ENCODE assay signal across 1 cellular context in the genomic region with DNA sequence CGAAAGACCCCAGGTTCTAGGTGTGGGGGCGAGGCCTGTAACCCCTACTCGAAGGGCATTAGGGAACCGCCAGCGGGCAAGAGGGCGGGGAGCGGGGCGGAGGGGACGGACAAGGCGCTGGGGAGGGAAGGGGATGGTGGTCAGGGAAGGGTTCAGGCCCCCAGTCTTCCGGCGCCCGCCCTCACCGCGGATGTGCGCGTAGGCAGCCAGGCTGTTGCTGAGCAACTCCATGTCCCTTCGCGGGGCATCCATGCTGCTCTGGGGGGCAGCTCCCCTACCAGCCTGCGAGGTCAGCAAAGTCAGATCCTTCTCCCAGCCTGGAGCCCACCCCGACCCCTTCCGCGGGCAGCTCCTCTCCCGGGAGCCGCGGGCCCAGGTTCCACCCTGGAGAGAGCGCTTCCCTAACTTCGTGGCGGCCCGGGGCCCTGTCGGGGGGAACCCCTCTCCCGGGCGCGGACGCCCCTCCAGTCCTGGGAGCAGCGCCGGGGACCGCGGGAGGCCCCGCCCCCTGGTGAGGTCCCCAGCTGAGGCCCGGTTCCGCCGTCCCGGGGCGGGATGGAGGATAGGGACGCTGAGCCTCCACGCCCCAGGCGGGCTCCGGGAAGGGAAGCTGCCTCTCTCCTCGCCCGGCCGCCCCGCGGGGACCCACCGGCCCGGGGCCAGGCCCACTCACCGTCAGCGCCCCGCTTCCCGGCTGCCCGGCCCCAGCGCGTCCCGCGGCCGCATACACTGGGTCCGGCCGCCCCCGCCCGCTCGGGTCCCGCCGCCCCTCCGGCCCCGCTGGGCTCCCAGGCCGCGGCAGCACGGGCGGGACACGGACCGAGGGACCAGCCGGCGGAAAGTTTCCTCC.
TF ChIP-seq lines count a peak whose summit lies in the region.

No MANE protein-coding gene starts in this region.

TF ChIP-seq in IMR-90, 13 proteins besides CTCF, POLR2A, EP300 and RAD21:
- TF ChIP-seq MAZ (IDR thresholded peaks at IDR 0.05; ENCODE audit: borderline replicate concordance, low read depth, low read length) (peak; percentile 26; the same call in 1 of the 2 replicates), CEBPB (IDR thresholded peaks at IDR 0.05; ENCODE audit: low read depth, low read length) (no peak), RCOR1 (IDR thresholded peaks at IDR 0.05; ENCODE audit: insufficient replicate concordance, low read length) (no peak), MXI1 (IDR thresholded peaks at IDR 0.05; ENCODE audit: borderline replicate concordance, low read depth, low read length) (0 out of 2 replicates have a peak, but pooled peaks have one; percentile 6)
TF ChIP-seq in IMR-90: peak in this region for 2.
